In genomic region chr7:4744391-4745264, GRCh38 we compare ENCODE assay signal across 1 cellular context.
A peak's percentile ranks its signal among the peaks of the same experiment; 100 is the strongest.
TF ChIP-seq lines count a peak whose summit lies in the region.

No MANE protein-coding gene starts in this region.

TF ChIP-seq in K562, 482 proteins besides CTCF, POLR2A, EP300 and RAD21 (continued from another document and continues in another):
- no peak for TF ChIP-seq ZNF668 (CRISPR knock-in tag; IDR thresholded peaks at IDR 0.05)
- no peak for TF ChIP-seq ZNF79 (CRISPR knock-in tag; IDR thresholded peaks at IDR 0.05; ENCODE audit: low read depth)
- no peak for TF ChIP-seq CUX1 (CRISPR knock-in tag; IDR thresholded peaks at IDR 0.05)
- no peak for TF ChIP-seq ZNF280A (IDR thresholded peaks at IDR 0.05; ENCODE audit: low read depth, partially characterized antibody)
- TF ChIP-seq PCBP1 (IDR thresholded peaks at IDR 0.05; ENCODE audit: low read depth, low read length, poor library complexity, severe bottlenecking) = no peak
- no peak for TF ChIP-seq HNRNPL (IDR thresholded peaks at IDR 0.05; ENCODE audit: low read depth, low read length)
- no peak for TF ChIP-seq ZBTB1 (CRISPR knock-in tag; IDR thresholded peaks at IDR 0.05; ENCODE audit: borderline replicate concordance, low read depth)
- TF ChIP-seq GABPA (tag; conservative IDR thresholded peaks at IDR 0.05; ENCODE audit: low read depth) = no peak
- no peak for TF ChIP-seq BCLAF1 (IDR thresholded peaks at IDR 0.05; ENCODE audit: borderline replicate concordance in 1 of 2, control insufficient read depth in 1 of 2, low read depth in 2 of 2, low read length in 1 of 2)
- no peak for TF ChIP-seq SAFB (IDR thresholded peaks at IDR 0.05; ENCODE audit: borderline replicate concordance, low read depth, low read length)
- TF ChIP-seq NCOA1 (IDR thresholded peaks at IDR 0.05; ENCODE audit: low read depth) = no peak
- TF ChIP-seq NKRF (IDR thresholded peaks at IDR 0.05; ENCODE audit: borderline replicate concordance) = no peak
- TF ChIP-seq NFIC (IDR thresholded peaks at IDR 0.05) = peak; percentile 35; the same call in 1 of the 2 replicates
- TF ChIP-seq ZNF592 (IDR thresholded peaks at IDR 0.05) = peak; percentile 23; the same call in 1 of the 2 replicates
- TF ChIP-seq RCOR1 (IDR thresholded peaks at IDR 0.05; ENCODE audit: borderline replicate concordance in 1 of 2, low read depth in 2 of 2, low read length in 2 of 2) = peak in 1 of 2 experiments; percentile 43; a peak in 1 of 4 replicates
- TF ChIP-seq MTA3 (IDR thresholded peaks at IDR 0.05; ENCODE audit: borderline replicate concordance) = peak; percentile 47; the same call in 1 of the 2 replicates
- no peak for TF ChIP-seq NFYB (IDR thresholded peaks at IDR 0.05; ENCODE audit: extremely low read depth, insufficient read length)
- no peak for TF ChIP-seq STAT6 (CRISPR knock-in tag; IDR thresholded peaks at IDR 0.05)
- TF ChIP-seq ZEB2 (IDR thresholded peaks at IDR 0.05) = no peak
- TF ChIP-seq MCM7 (IDR thresholded peaks at IDR 0.05) = no peak
- no peak for TF ChIP-seq ZNF444 (CRISPR knock-in tag; IDR thresholded peaks at IDR 0.05)
- peak; percentile 55; the same call in 1 of the 2 replicates for TF ChIP-seq ZFX (CRISPR knock-in tag; IDR thresholded peaks at IDR 0.05)
- no peak for TF ChIP-seq DMBX1 (CRISPR knock-in tag; IDR thresholded peaks at IDR 0.05; ENCODE audit: borderline replicate concordance)
- no peak for TF ChIP-seq ETV1 (tag; conservative IDR thresholded peaks at IDR 0.05; ENCODE audit: low read depth)
- no peak for TF ChIP-seq ZNF395 (CRISPR knock-in tag; IDR thresholded peaks at IDR 0.05)
- no peak; the same call in 1 of the 2 replicates for TF ChIP-seq PHF8 (IDR thresholded peaks at IDR 0.05; ENCODE audit: borderline replicate concordance, low read length)
- no peak for TF ChIP-seq ZNF740 (CRISPR knock-in tag; IDR thresholded peaks at IDR 0.05)
- no peak for TF ChIP-seq ZNF740 (tag; IDR thresholded peaks at IDR 0.05)
- TF ChIP-seq U2AF1 (optimal IDR thresholded peaks at IDR 0.05; ENCODE audit: low read depth, low read length) = no peak
- TF ChIP-seq NFXL1 (CRISPR knock-in tag; IDR thresholded peaks at IDR 0.05) = no peak
- TF ChIP-seq RHOXF2B (CRISPR knock-in tag; conservative IDR thresholded peaks at IDR 0.05) = no peak
- TF ChIP-seq HCFC1 (IDR thresholded peaks at IDR 0.05; ENCODE audit: low read depth, low read length) = no peak
- peak; percentile 80 for TF ChIP-seq HMGN3 (IDR thresholded peaks at IDR 0.05; ENCODE audit: borderline replicate concordance, extremely low read depth, insufficient read length, low read depth, low read length)
- TF ChIP-seq EWSR1 (IDR thresholded peaks at IDR 0.05; ENCODE audit: borderline replicate concordance, low read depth, partially characterized antibody) = no peak
- no peak for TF ChIP-seq ZNF431 (CRISPR knock-in tag; IDR thresholded peaks at IDR 0.05)
- no peak for TF ChIP-seq ZNF589 (CRISPR knock-in tag; IDR thresholded peaks at IDR 0.05; ENCODE audit: low read depth)
